Comparison of ENCODE assay signal across 8 cellular contexts in genomic region chr14:31556191-31556590, GRCh38.
"Had no signal": no experiment of that assay in that cellular context is flagged by ENCODE, and none has a peak within 500 bp of the region (broad histone marks: within the 10 kb centered on the region; RNA-seq: fewer than 3 reads in every experiment).

No MANE protein-coding gene starts in this region.

- FAIRE-seq: H1, H54, K562 had no signal

- DNase-seq: GM23248, H9, HCEC 1CT, IMR-90, KG1 had no signal

- H3K4me3 ChIP-seq: GM23248, K562 had no signal

- H2AFZ ChIP-seq: GM23248 had no signal

- ATAC-seq: K562 had no signal

- H3K27ac ChIP-seq: GM23248 had no signal

- H3K9ac ChIP-seq: GM23248 had no signal
